20 cellular contexts compared by ENCODE assay signal in genomic region chr3:39260318-39260717, GRCh38. TPM values are rescaled to one million over a fixed set of nuclear protein-coding genes. Genes with fewer than 3 reads are reported as not detected.
DNase-seq lines count a peak whose midpoint lies in the region; ATAC-seq and TF ChIP-seq lines count a peak whose summit lies in the region.
"Had no signal": no experiment of that assay in that cellular context is flagged by ENCODE, and none has a peak within 500 bp of the region (broad histone marks: within the 10 kb centered on the region; RNA-seq: fewer than 3 reads in every experiment).

No MANE protein-coding gene starts in this region.

- no peaks in the 10 kb centered on the region for H3K9me3 ChIP-seq in BLaER1
- no peaks in the 10 kb centered on the region for H3K9me3 ChIP-seq in GM23248 (ENCODE audit: low read depth)
- H3K9me3 ChIP-seq: prostate gland, SJSA1, upper lobe of right lung had no signal

- intact Hi-C loops in activated T-helper 2 cell treated with anti-CD3 and anti-CD28 coated beads, Interferon-gamma antibody, Interleukin-2, Interleukin-4, amounts not matched to agents 10 μg/mL and 5 μg/mL and 100 μg/mL, durations not matched to agents 14 hours and 24 hours and 36 hours (cut with micrococcal nuclease) = no loop called here
- intact Hi-C loops in natural killer cell (cut with micrococcal nuclease) = no loop called here

- H3K27me3 Mint-ChIP-seq in activated T-helper 2 cell treated with anti-CD3 and anti-CD28 coated beads, Interferon-gamma antibody, Interleukin-2, Interleukin-4, amounts not matched to agents 10 μg/mL and 5 μg/mL and 100 μg/mL, durations not matched to agents 14 hours and 24 hours and 36 hours (ENCODE audit: low read depth) = no peaks in the 10 kb centered on the region
- H3K27me3 Mint-ChIP-seq in natural killer cell (ENCODE audit: low read depth in 2 of 2) = no peaks in the 10 kb centered on the region

- no peaks in the 10 kb centered on the region for H3K79me2 ChIP-seq in GM23248 (ENCODE audit: insufficient read depth)

- no peaks in the 10 kb centered on the region for H3K9me3 Mint-ChIP-seq in activated T-helper 2 cell treated with anti-CD3 and anti-CD28 coated beads, Interferon-gamma antibody, Interleukin-2, Interleukin-4, amounts not matched to agents 10 μg/mL and 5 μg/mL and 100 μg/mL, durations not matched to agents 14 hours and 24 hours and 36 hours
- no peaks in the 10 kb centered on the region for H3K9me3 Mint-ChIP-seq in natural killer cell
- H3K9me3 Mint-ChIP-seq: GM23338, HFFc6, IgD-negative memory B cell had no signal

- DNase-seq in GM23248 = no peak
- no peak for DNase-seq in activated T-helper 2 cell treated with anti-CD3 and anti-CD28 coated beads, Interferon-gamma antibody, Interleukin-2, Interleukin-4, amounts not matched to agents 10 μg/mL and 5 μg/mL and 100 μg/mL, durations not matched to agents 14 hours and 24 hours and 36 hours (ENCODE audit: low spot score)
- DNase-seq in natural killer cell = no peak
- no peak for DNase-seq in GDM1 (lab: John Stamatoyannopoulos, UW)
- no peak for DNase-seq in activated CD4-positive, CD25-positive, alpha-beta regulatory T cell (lab: John Stamatoyannopoulos, UW)
- no peak for DNase-seq in caudate nucleus (lab: John Stamatoyannopoulos, UW)
- DNase-seq: NCI-H345, WERI-Rb-1 had no signal

- H3K9ac ChIP-seq in BLaER1 (no peak overlapping the region), GM23248 (peak overlapping the region; percentile 39; the same call in 1 of the 2 replicates)

- no peak overlapping the region for H3K27ac ChIP-seq in BLaER1
- H3K27ac ChIP-seq in GM23248 = peak overlapping the region; percentile 29
- H3K27ac ChIP-seq in caudate nucleus (ENCODE audit: low read depth, low read length) = no peak overlapping the region
- H3K27ac ChIP-seq: C4-2B, cardiac muscle cell, prostate gland, SJSA1, upper lobe of right lung, WERI-Rb-1 had no signal

- H3K4me1 ChIP-seq in BLaER1 = peaks cover 40% of the 10 kb centered on the region
- H3K4me1 ChIP-seq in GM23248 (ENCODE audit: insufficient read depth) = peaks cover 12% of the 10 kb centered on the region
- H3K4me1 ChIP-seq: prostate gland, upper lobe of right lung had no signal

- H3K27ac Mint-ChIP-seq in activated T-helper 2 cell treated with anti-CD3 and anti-CD28 coated beads, Interferon-gamma antibody, Interleukin-2, Interleukin-4, amounts not matched to agents 10 μg/mL and 5 μg/mL and 100 μg/mL, durations not matched to agents 14 hours and 24 hours and 36 hours = peak overlapping the region; percentile 14
- peak overlapping the region; percentile 91 to 92 for H3K27ac Mint-ChIP-seq in natural killer cell
- H3K27ac Mint-ChIP-seq: GM23338, HFFc6 had no signal

- H3K4me2 ChIP-seq in BLaER1 (peak overlapping the region; percentile 43; the same call in 1 of the 2 replicates), GM23248 (ENCODE audit: unreplicated experiment) (peak overlapping the region; percentile 76)
- H3K4me2 ChIP-seq: GM23338 had no signal

- peaks cover under 1% of the 10 kb centered on the region; the same call in 1 of the 2 replicates for H3F3A ChIP-seq in GM23248 (ENCODE audit: insufficient read depth)

- no peaks in the 10 kb centered on the region for H3K9me2 ChIP-seq in GM23248 (ENCODE audit: insufficient read depth)

- in situ Hi-C loops in GM23248 (cut with MboI) = no loop called here

- no peak overlapping the region for H2AFZ ChIP-seq in GM23248
- H2AFZ ChIP-seq: GM23338 had no signal

- 38 to 49% methylated on average over 2 of the region's 2 CpGs for WGBS in GM23248 (ENCODE audit: low coverage in 1 of 2, low lambda C conversion rate in 2 of 2, missing lambda C conversion rate in 2 of 2), 2 experiments

- ATAC-seq in natural killer cell (no peak), GM18868 (IDR thresholded peaks at IDR 0.05; ENCODE audit: unreplicated experiment) (no peak)

- H3K27me3 ChIP-seq in BLaER1 (no peaks in the 10 kb centered on the region), GM23248 (replicated peaks; ENCODE audit: insufficient read depth) (peaks cover 27% of the 10 kb centered on the region)
- H3K27me3 ChIP-seq: cardiac muscle cell, SJSA1, upper lobe of right lung had no signal

- no peak for TF ChIP-seq CTCF in natural killer cell (IDR thresholded peaks at IDR 0.05)

- H4K20me1 ChIP-seq in BLaER1 = no peaks in the 10 kb centered on the region
- no peaks in the 10 kb centered on the region for H4K20me1 ChIP-seq in GM23248 (ENCODE audit: insufficient read depth)

- H3K36me3 Mint-ChIP-seq in activated T-helper 2 cell treated with anti-CD3 and anti-CD28 coated beads, Interferon-gamma antibody, Interleukin-2, Interleukin-4, amounts not matched to agents 10 μg/mL and 5 μg/mL and 100 μg/mL, durations not matched to agents 14 hours and 24 hours and 36 hours (ENCODE audit: low read depth) = no peaks in the 10 kb centered on the region
- H3K36me3 Mint-ChIP-seq in natural killer cell = peaks cover 27% of the 10 kb centered on the region
- H3K36me3 Mint-ChIP-seq: activated naive CD8-positive, alpha-beta T cell; IgD-negative memory B cell had no signal

- H3K4me1 Mint-ChIP-seq in activated T-helper 2 cell treated with anti-CD3 and anti-CD28 coated beads, Interferon-gamma antibody, Interleukin-2, Interleukin-4, amounts not matched to agents 10 μg/mL and 5 μg/mL and 100 μg/mL, durations not matched to agents 14 hours and 24 hours and 36 hours (ENCODE audit: low read depth) = peaks cover 70% of the 10 kb centered on the region
- H3K4me1 Mint-ChIP-seq in natural killer cell = peaks cover 90 to 97% of the 10 kb centered on the region in 2 donors

- H3K36me3 ChIP-seq in BLaER1 = no peaks in the 10 kb centered on the region
- no peaks in the 10 kb centered on the region for H3K36me3 ChIP-seq in GM23248 (ENCODE audit: low read depth)
- H3K36me3 ChIP-seq: cardiac muscle cell, prostate gland, SJSA1, upper lobe of right lung, WERI-Rb-1 had no signal

- H3K4me3 ChIP-seq in BLaER1 (no peak overlapping the region), GM23248 (no peak overlapping the region)
- H3K4me3 ChIP-seq: cardiac muscle cell, GM23338, prostate gland, SJSA1, upper lobe of right lung had no signal

- no peak overlapping the region for H3K4me3 Mint-ChIP-seq in activated T-helper 2 cell treated with anti-CD3 and anti-CD28 coated beads, Interferon-gamma antibody, Interleukin-2, Interleukin-4, amounts not matched to agents 10 μg/mL and 5 μg/mL and 100 μg/mL, durations not matched to agents 14 hours and 24 hours and 36 hours (ENCODE audit: low read depth)
- H3K4me3 Mint-ChIP-seq in natural killer cell = peak overlapping the region; percentile 38
- H3K4me3 Mint-ChIP-seq: activated naive CD8-positive, alpha-beta T cell; GM23338; HFFc6 had no signal

RNA-seq across cellular contexts. Expression of gene CX3CR1, which starts 19.5 kb away (rescaled TPM):
- not detected in 2 replicates for total RNA-seq in GM23248 (2014; rRNA removed; shearing (Covaris generic))
- not detected in 2 replicates for polyA plus RNA-seq in GM23248 (2016; fragmentation: Nextera tagmentation; extraction: Ambion mirVana)
- 0.48 and 0.52 TPM in 2 replicates for total RNA-seq in activated T-helper 2 cell treated with anti-CD3 and anti-CD28 coated beads, Interferon-gamma antibody, Interleukin-2, Interleukin-4, amounts not matched to agents 10 μg/mL and 5 μg/mL and 100 μg/mL, durations not matched to agents 14 hours and 24 hours and 36 hours
- 100 to 1,000 TPM; 203 to 459 (median 405) TPM for total RNA-seq in natural killer cell
- total RNA-seq: HFFc6, HT-29, SJSA1 had no signal

Comparison
In these comparisons a context has a peak if more than half of its experiments do, and no peak if none do; other contexts are left out.
1. RNA of gene CX3CR1, which starts 19.5 kb away (total RNA-seq): 203 to 459 TPM in natural killer cell; 0.48 to 0.52 TPM in activated T-helper 2 cell treated with anti-CD3 and anti-CD28 coated beads, Interferon-gamma antibody, Interleukin-2, Interleukin-4, amounts not matched to agents 10 μg/mL and 5 μg/mL and 100 μg/mL, durations not matched to agents 14 hours and 24 hours and 36 hours and not detected in GM23248; every median in the first group is over 100 times any median in the second.